Comparison of ENCODE assay signal across 1 cellular context in genomic region chr2:159637988-159638501, GRCh38.
TF ChIP-seq lines count a peak whose summit lies in the region.

No MANE protein-coding gene starts in this region.

TF ChIP-seq in GM23338, 12 proteins besides CTCF, POLR2A, EP300 and RAD21 (continued from another document):
- no peak for TF ChIP-seq ZNF462 (CRISPR knock-in tag; IDR thresholded peaks at IDR 0.05)
- no peak for TF ChIP-seq JUNB (IDR thresholded peaks at IDR 0.05; ENCODE audit: unreplicated experiment)
